14 cellular contexts compared by ENCODE assay signal in the genomic region with DNA sequence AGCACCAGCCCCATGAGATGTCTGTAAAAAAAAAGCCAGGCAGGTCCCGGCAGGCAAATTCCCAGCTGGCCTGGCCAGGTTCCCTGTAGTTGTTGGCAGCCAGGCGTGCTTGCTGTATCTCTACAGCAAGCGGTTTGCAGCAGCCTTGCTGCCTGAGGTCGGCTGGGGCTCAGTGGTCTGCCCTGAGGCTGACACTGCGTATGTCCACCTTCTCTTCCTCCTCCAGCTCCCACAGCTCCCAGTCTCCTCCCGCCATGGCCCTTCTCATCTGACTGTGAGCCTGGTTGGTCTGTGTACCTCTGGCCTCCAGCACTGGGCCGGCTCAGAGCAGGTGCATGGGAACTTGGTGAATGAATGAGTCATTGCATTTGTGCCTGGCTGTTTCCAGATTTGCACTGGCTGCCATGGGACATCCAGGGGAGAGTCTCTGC. TPM values are rescaled to one million over a fixed set of nuclear protein-coding genes. Genes with fewer than 3 reads are reported as not detected.
A peak's percentile ranks its signal among the peaks of the same experiment; 100 is the strongest.
DNase-seq lines count a peak whose midpoint lies in the region; ATAC-seq and TF ChIP-seq lines count a peak whose summit lies in the region.
"Had no signal": no experiment of that assay in that cellular context is flagged by ENCODE, and none has a peak within 500 bp of the region (broad histone marks: within the 10 kb centered on the region; RNA-seq: fewer than 3 reads in every experiment).

No MANE protein-coding gene starts in this region.

- intact Hi-C loops in esophagus muscularis mucosa (cut with DNase I), result no loop called here
- intact Hi-C loops in activated T-helper 1 cell treated with anti-CD3 and anti-CD28 coated beads, Interleukin-12 subunit alpha, Interleukin-12 subunit beta, Interleukin-2, Interleukin-4 antibody, amounts not matched to agents 30 ng/mL and 10 ng/mL and 1 ng/mL, durations not matched to agents 14 hours and 24 hours and 36 hours (cut with micrococcal nuclease), result no loop called here

- no peak overlapping the region for H3K27ac Mint-ChIP-seq in activated T-helper 1 cell treated with anti-CD3 and anti-CD28 coated beads, Interleukin-12 subunit alpha, Interleukin-12 subunit beta, Interleukin-2, Interleukin-4 antibody, amounts not matched to agents 30 ng/mL and 10 ng/mL and 1 ng/mL, durations not matched to agents 14 hours and 24 hours and 36 hours
- H3K27ac Mint-ChIP-seq: dendritic cell treated with granulocyte-macrophage colony-stimulating factor and Interleukin-4, amounts not matched to agents 40 ng/mL and 50 ng/mL, for 4 days had no signal

- H3K9me3 ChIP-seq in esophagus muscularis mucosa (no peaks in the 10 kb centered on the region), neuron (ENCODE audit: low read length) (no peaks in the 10 kb centered on the region)
- H3K9me3 ChIP-seq: upper lobe of left lung had no signal

- H3K4me1 ChIP-seq in esophagus muscularis mucosa (peaks cover 30 to 56% (median 47%) of the 10 kb centered on the region in 4 donors), neuron (ENCODE audit: insufficient read depth, low read length) (peaks cover 58% of the 10 kb centered on the region)
- H3K4me1 ChIP-seq: upper lobe of left lung had no signal

- H3K36me3 ChIP-seq in esophagus muscularis mucosa (no peaks in the 10 kb centered on the region), neuron (ENCODE audit: insufficient read depth, low read length) (peaks cover 7% of the 10 kb centered on the region)
- H3K36me3 ChIP-seq: upper lobe of left lung had no signal

- H3K27me3 Mint-ChIP-seq in activated T-helper 1 cell treated with anti-CD3 and anti-CD28 coated beads, Interleukin-12 subunit alpha, Interleukin-12 subunit beta, Interleukin-2, Interleukin-4 antibody, amounts not matched to agents 30 ng/mL and 10 ng/mL and 1 ng/mL, durations not matched to agents 14 hours and 24 hours and 36 hours (ENCODE audit: insufficient read depth), result peaks cover 1% of the 10 kb centered on the region

- H3K27me3 ChIP-seq in esophagus muscularis mucosa (no peaks in the 10 kb centered on the region), neuron (ENCODE audit: insufficient read depth, low read length) (no peaks in the 10 kb centered on the region)
- H3K27me3 ChIP-seq: hepatocyte, upper lobe of left lung had no signal

- H3K9me3 Mint-ChIP-seq in activated T-helper 1 cell treated with anti-CD3 and anti-CD28 coated beads, Interleukin-12 subunit alpha, Interleukin-12 subunit beta, Interleukin-2, Interleukin-4 antibody, amounts not matched to agents 30 ng/mL and 10 ng/mL and 1 ng/mL, durations not matched to agents 14 hours and 24 hours and 36 hours, result no peaks in the 10 kb centered on the region
- H3K9me3 Mint-ChIP-seq: dendritic cell treated with granulocyte-macrophage colony-stimulating factor and Interleukin-4, amounts not matched to agents 40 ng/mL and 50 ng/mL, for 4 days had no signal

- no peak for TF ChIP-seq EP300 in esophagus muscularis mucosa (IDR thresholded peaks at IDR 0.05)

- ATAC-seq in GM18517 (IDR thresholded peaks at IDR 0.05; ENCODE audit: unreplicated experiment) (no peak), HG02973 (IDR thresholded peaks at IDR 0.05; ENCODE audit: unreplicated experiment) (no peak)

- H3K4me1 Mint-ChIP-seq in activated T-helper 1 cell treated with anti-CD3 and anti-CD28 coated beads, Interleukin-12 subunit alpha, Interleukin-12 subunit beta, Interleukin-2, Interleukin-4 antibody, amounts not matched to agents 30 ng/mL and 10 ng/mL and 1 ng/mL, durations not matched to agents 14 hours and 24 hours and 36 hours (ENCODE audit: low read depth), result no peaks in the 10 kb centered on the region

- DNase-seq in DMS153 (lab: John Stamatoyannopoulos, UW) (peak; percentile 56), NCI-H69 (lab: John Stamatoyannopoulos, UW) (peak; percentile 71), esophagus muscularis mucosa (ENCODE audit: extremely low spot score) (no peak), LoVo (ENCODE audit: low spot score) (no peak)
- no peak for DNase-seq in activated T-helper 1 cell treated with anti-CD3 and anti-CD28 coated beads, Interleukin-12 subunit alpha, Interleukin-12 subunit beta, Interleukin-2, Interleukin-4 antibody, amounts not matched to agents 30 ng/mL and 10 ng/mL and 1 ng/mL, durations not matched to agents 14 hours and 24 hours and 36 hours (ENCODE audit: low spot score)
- DNase-seq: activated effector memory CD4-positive, alpha-beta T cell treated with anti-CD3 and anti-CD28 coated beads, Interleukin-2, amount 50 U/mL, for 16 hours; NCI-H1048; SHP77 treated with DMSO at 0.1 percent for 48 hours; upper lobe of left lung had no signal

- H2AFZ ChIP-seq in neuron (ENCODE audit: low read depth, low read length), result no peak overlapping the region
- H2AFZ ChIP-seq: hepatocyte had no signal

- H3K27ac ChIP-seq in esophagus muscularis mucosa (replicated peaks in 1 of 4), result peak overlapping the region; percentile 40 to 77 (median 69)
- H3K27ac ChIP-seq: hepatocyte, upper lobe of left lung had no signal

- no peak overlapping the region for H3K4me3 Mint-ChIP-seq in activated T-helper 1 cell treated with anti-CD3 and anti-CD28 coated beads, Interleukin-12 subunit alpha, Interleukin-12 subunit beta, Interleukin-2, Interleukin-4 antibody, amounts not matched to agents 30 ng/mL and 10 ng/mL and 1 ng/mL, durations not matched to agents 14 hours and 24 hours and 36 hours
- H3K4me3 Mint-ChIP-seq: dendritic cell treated with granulocyte-macrophage colony-stimulating factor and Interleukin-4, amounts not matched to agents 40 ng/mL and 50 ng/mL, for 4 days had no signal

- no peaks in the 10 kb centered on the region for H3K36me3 Mint-ChIP-seq in activated T-helper 1 cell treated with anti-CD3 and anti-CD28 coated beads, Interleukin-12 subunit alpha, Interleukin-12 subunit beta, Interleukin-2, Interleukin-4 antibody, amounts not matched to agents 30 ng/mL and 10 ng/mL and 1 ng/mL, durations not matched to agents 14 hours and 24 hours and 36 hours (ENCODE audit: low read depth)

- no peak for TF ChIP-seq CTCF in esophagus muscularis mucosa (IDR thresholded peaks at IDR 0.05)

- 36% methylated on average over 3 of the region's 7 CpGs for WGBS in esophagus muscularis mucosa

- no peak for TF ChIP-seq POLR2A in esophagus muscularis mucosa (IDR thresholded peaks at IDR 0.05; ENCODE audit: low read depth)

- H3K4me3 ChIP-seq in esophagus muscularis mucosa (no peak overlapping the region), neuron (ENCODE audit: low read length) (peak overlapping the region; percentile 19)
- H3K4me3 ChIP-seq: hepatocyte, upper lobe of left lung had no signal

RNA-seq across cellular contexts. Expression of a gene that starts 42.8 kb away (rescaled TPM):
- 1 to 10 TPM in 3 of 4 donors, under 1 TPM in 1; 0.50 to 5.4 (median 1.8) TPM for total RNA-seq in esophagus muscularis mucosa
- not detected in 2 replicates for total RNA-seq in activated T-helper 1 cell treated with anti-CD3 and anti-CD28 coated beads, Interleukin-12 subunit alpha, Interleukin-12 subunit beta, Interleukin-2, Interleukin-4 antibody, amounts not matched to agents 30 ng/mL and 10 ng/mL and 1 ng/mL, durations not matched to agents 14 hours and 24 hours and 36 hours

Comparison
In these comparisons a context has a peak if more than half of its experiments do, and no peak if none do; other contexts are left out.
1. DNase-seq: peak in DMS153 (single experiment) and NCI-H69 (single experiment); none in esophagus muscularis mucosa (single experiment), LoVo (single experiment) and activated T-helper 1 cell treated with anti-CD3 and anti-CD28 coated beads, Interleukin-12 subunit alpha, Interleukin-12 subunit beta, Interleukin-2, Interleukin-4 antibody, amounts not matched to agents 30 ng/mL and 10 ng/mL and 1 ng/mL, durations not matched to agents 14 hours and 24 hours and 36 hours (single experiment).